In genomic region chrY:10987626-10988025, GRCh38 we compare ENCODE assay signal across 14 cellular contexts.
"Had no signal": no experiment of that assay in that cellular context is flagged by ENCODE, and none has a peak within 500 bp of the region (broad histone marks: within the 10 kb centered on the region; RNA-seq: fewer than 3 reads in every experiment).

No MANE protein-coding gene starts in this region.

- H3K4me3 ChIP-seq: cardiac muscle cell, gastrocnemius medialis, left ventricle myocardium inferior, lung, smooth muscle cell, testis, tibial nerve had no signal

- ATAC-seq: gastrocnemius medialis; naive thymus-derived CD8-positive, alpha-beta T cell; stimulated activated naive CD8-positive, alpha-beta T cell treated with anti-CD3 and anti-CD28 coated beads, Interleukin-15, amount 100 ng/mL, for 72 hours had no signal

- DNase-seq: erythroblast; gastrocnemius medialis; immature natural killer cell; left ventricle myocardium inferior; mesendoderm; naive thymus-derived CD8-positive, alpha-beta T cell; posterior cingulate gyrus; stimulated activated CD4-positive, alpha-beta T cell treated with anti-CD3 and anti-CD28 coated beads, Interleukin-2, amount 100 ng/mL, for 48 hours; stimulated activated naive CD8-positive, alpha-beta T cell treated with anti-CD3 and anti-CD28 coated beads, Interleukin-15, amount 100 ng/mL, for 72 hours; testis had no signal

- H3K4me2 ChIP-seq: smooth muscle cell had no signal

- H3K4me3 Mint-ChIP-seq: naive thymus-derived CD8-positive, alpha-beta T cell; stimulated activated naive CD8-positive, alpha-beta T cell treated with anti-CD3 and anti-CD28 coated beads, Interleukin-15, amount 100 ng/mL, for 72 hours had no signal

- H3K27ac ChIP-seq: cardiac muscle cell, gastrocnemius medialis, left ventricle myocardium inferior, testis, tibial nerve had no signal

- H3K27me3 ChIP-seq: cardiac muscle cell, gastrocnemius medialis, testis, tibial nerve had no signal

- H3K4me1 ChIP-seq: gastrocnemius medialis, left ventricle myocardium inferior, testis, tibial nerve had no signal

- H3K9me3 ChIP-seq: gastrocnemius medialis, testis had no signal

- H3K27me3 Mint-ChIP-seq: naive thymus-derived CD8-positive, alpha-beta T cell; stimulated activated naive CD8-positive, alpha-beta T cell treated with anti-CD3 and anti-CD28 coated beads, Interleukin-15, amount 100 ng/mL, for 72 hours had no signal

- H3K27ac Mint-ChIP-seq: immature natural killer cell; naive thymus-derived CD8-positive, alpha-beta T cell; stimulated activated naive CD8-positive, alpha-beta T cell treated with anti-CD3 and anti-CD28 coated beads, Interleukin-15, amount 100 ng/mL, for 72 hours had no signal

- H3K36me3 ChIP-seq: cardiac muscle cell, gastrocnemius medialis, left ventricle myocardium inferior, tibial nerve had no signal

- H3K4me1 Mint-ChIP-seq: immature natural killer cell; stimulated activated naive CD8-positive, alpha-beta T cell treated with anti-CD3 and anti-CD28 coated beads, Interleukin-15, amount 100 ng/mL, for 72 hours had no signal
